ENCODE assay signal across 2 cellular contexts in genomic region chr12:27733052-27733656, GRCh38.
TF ChIP-seq lines count a peak whose summit lies in the region.

No MANE protein-coding gene starts in this region.

TF ChIP-seq in IMR-90, 13 proteins besides CTCF, POLR2A, EP300 and RAD21:
- TF ChIP-seq, protein P1, sequence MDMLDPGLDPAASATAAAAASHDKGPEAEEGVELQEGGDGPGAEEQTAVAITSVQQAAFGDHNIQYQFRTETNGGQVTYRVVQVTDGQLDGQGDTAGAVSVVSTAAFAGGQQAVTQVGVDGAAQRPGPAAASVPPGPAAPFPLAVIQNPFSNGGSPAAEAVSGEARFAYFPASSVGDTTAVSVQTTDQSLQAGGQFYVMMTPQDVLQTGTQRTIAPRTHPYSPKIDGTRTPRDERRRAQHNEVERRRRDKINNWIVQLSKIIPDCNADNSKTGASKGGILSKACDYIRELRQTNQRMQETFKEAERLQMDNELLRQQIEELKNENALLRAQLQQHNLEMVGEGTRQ (IDR thresholded peaks at IDR 0.05; ENCODE audit: low read depth, low read length): no peak
- TF ChIP-seq RCOR1 (IDR thresholded peaks at IDR 0.05; ENCODE audit: insufficient replicate concordance, low read length) (no peak), MXI1 (IDR thresholded peaks at IDR 0.05; ENCODE audit: borderline replicate concordance, low read depth, low read length) (no peak), CEBPB (IDR thresholded peaks at IDR 0.05; ENCODE audit: low read depth, low read length) (no peak), BHLHE40 (IDR thresholded peaks at IDR 0.05; ENCODE audit: low read depth, low read length) (no peak), FOS (IDR thresholded peaks at IDR 0.05; ENCODE audit: low read depth, low read length) (no peak), SMC3 (IDR thresholded peaks at IDR 0.05; ENCODE audit: low read depth, low read length) (peak; percentile 98)
- TF ChIP-seq, protein P2, sequence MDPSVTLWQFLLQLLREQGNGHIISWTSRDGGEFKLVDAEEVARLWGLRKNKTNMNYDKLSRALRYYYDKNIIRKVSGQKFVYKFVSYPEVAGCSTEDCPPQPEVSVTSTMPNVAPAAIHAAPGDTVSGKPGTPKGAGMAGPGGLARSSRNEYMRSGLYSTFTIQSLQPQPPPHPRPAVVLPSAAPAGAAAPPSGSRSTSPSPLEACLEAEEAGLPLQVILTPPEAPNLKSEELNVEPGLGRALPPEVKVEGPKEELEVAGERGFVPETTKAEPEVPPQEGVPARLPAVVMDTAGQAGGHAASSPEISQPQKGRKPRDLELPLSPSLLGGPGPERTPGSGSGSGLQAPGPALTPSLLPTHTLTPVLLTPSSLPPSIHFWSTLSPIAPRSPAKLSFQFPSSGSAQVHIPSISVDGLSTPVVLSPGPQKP (IDR thresholded peaks at IDR 0.05; ENCODE audit: borderline replicate concordance, low read depth, low read length): no peak

TF ChIP-seq in SK-N-SH treated with all-trans-retinoic acid at 6 μM for 48 hours, 23 proteins besides CTCF, POLR2A, EP300 and RAD21:
- TF ChIP-seq, protein P3, sequence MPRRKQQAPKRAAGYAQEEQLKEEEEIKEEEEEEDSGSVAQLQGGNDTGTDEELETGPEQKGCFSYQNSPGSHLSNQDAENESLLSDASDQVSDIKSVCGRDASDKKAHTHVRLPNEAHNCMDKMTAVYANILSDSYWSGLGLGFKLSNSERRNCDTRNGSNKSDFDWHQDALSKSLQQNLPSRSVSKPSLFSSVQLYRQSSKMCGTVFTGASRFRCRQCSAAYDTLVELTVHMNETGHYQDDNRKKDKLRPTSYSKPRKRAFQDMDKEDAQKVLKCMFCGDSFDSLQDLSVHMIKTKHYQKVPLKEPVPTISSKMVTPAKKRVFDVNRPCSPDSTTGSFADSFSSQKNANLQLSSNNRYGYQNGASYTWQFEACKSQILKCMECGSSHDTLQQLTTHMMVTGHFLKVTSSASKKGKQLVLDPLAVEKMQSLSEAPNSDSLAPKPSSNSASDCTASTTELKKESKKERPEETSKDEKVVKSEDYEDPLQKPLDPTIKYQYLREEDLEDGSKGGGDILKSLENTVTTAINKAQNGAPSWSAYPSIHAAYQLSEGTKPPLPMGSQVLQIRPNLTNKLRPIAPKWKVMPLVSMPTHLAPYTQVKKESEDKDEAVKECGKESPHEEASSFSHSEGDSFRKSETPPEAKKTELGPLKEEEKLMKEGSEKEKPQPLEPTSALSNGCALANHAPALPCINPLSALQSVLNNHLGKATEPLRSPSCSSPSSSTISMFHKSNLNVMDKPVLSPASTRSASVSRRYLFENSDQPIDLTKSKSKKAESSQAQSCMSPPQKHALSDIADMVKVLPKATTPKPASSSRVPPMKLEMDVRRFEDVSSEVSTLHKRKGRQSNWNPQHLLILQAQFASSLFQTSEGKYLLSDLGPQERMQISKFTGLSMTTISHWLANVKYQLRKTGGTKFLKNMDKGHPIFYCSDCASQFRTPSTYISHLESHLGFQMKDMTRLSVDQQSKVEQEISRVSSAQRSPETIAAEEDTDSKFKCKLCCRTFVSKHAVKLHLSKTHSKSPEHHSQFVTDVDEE (CRISPR knock-in tag; IDR thresholded peaks at IDR 0.05): no peak
- TF ChIP-seq ZFP30 (CRISPR knock-in tag; IDR thresholded peaks at IDR 0.05): no peak
- TF ChIP-seq ZNF565 (CRISPR knock-in tag; conservative IDR thresholded peaks at IDR 0.05; ENCODE audit: low read depth): no peak
- TF ChIP-seq CSDC2 (CRISPR knock-in tag; IDR thresholded peaks at IDR 0.05): no peak
- no peak for TF ChIP-seq ESRRG (CRISPR knock-in tag; IDR thresholded peaks at IDR 0.05)
- TF ChIP-seq, protein P4, sequence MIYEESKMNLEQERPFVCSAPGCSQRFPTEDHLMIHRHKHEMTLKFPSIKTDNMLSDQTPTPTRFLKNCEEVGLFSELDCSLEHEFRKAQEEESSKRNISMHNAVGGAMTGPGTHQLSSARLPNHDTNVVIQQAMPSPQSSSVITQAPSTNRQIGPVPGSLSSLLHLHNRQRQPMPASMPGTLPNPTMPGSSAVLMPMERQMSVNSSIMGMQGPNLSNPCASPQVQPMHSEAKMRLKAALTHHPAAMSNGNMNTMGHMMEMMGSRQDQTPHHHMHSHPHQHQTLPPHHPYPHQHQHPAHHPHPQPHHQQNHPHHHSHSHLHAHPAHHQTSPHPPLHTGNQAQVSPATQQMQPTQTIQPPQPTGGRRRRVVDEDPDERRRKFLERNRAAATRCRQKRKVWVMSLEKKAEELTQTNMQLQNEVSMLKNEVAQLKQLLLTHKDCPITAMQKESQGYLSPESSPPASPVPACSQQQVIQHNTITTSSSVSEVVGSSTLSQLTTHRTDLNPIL (CRISPR knock-in tag; IDR thresholded peaks at IDR 0.05; ENCODE audit: low read depth): no peak
